7 cellular contexts compared by ENCODE assay signal in genomic region chr9:128912270-128912853, GRCh38.
DNase-seq lines count a peak whose midpoint lies in the region; ATAC-seq lines count a peak whose summit lies in the region.

No MANE protein-coding gene starts in this region.

- no peak for ATAC-seq in HG03097 (IDR thresholded peaks at IDR 0.05; ENCODE audit: low FRiP score, unreplicated experiment)

- peaks cover 11% of the 10 kb centered on the region for H3K36me3 Mint-ChIP-seq in activated naive CD8-positive, alpha-beta T cell
- H3K36me3 Mint-ChIP-seq in stimulated activated naive CD8-positive, alpha-beta T cell treated with anti-CD3 and anti-CD28 coated beads, Interleukin-15, Interleukin-2, amounts not matched to agents 100 ng/mL and 50 ng/mL, for 24 hours (ENCODE audit: low read depth) = peaks cover 44% of the 10 kb centered on the region

- no peaks in the 10 kb centered on the region for H3K27me3 ChIP-seq in iPS-18a (ENCODE audit: control insufficient read depth, insufficient read depth, low read length)

- H3K27ac ChIP-seq in iPS-18a (ENCODE audit: low read length) = peak overlapping the region; percentile 33

- no peaks in the 10 kb centered on the region for H3K9me3 ChIP-seq in iPS-18a (ENCODE audit: control insufficient read depth, low read depth, low read length)

- DNase-seq in HS-5 (ENCODE audit: low read depth) = peak; percentile 80
- no peak for DNase-seq in SHP77 (lab: John Stamatoyannopoulos, UW)
- DNase-seq in RKO (ENCODE audit: low spot score) = no peak

- peak overlapping the region; percentile 69 for H3K27ac Mint-ChIP-seq in activated naive CD8-positive, alpha-beta T cell
- peak overlapping the region; percentile 64 for H3K27ac Mint-ChIP-seq in stimulated activated naive CD8-positive, alpha-beta T cell treated with anti-CD3 and anti-CD28 coated beads, Interleukin-15, Interleukin-2, amounts not matched to agents 100 ng/mL and 50 ng/mL, for 24 hours

- no peaks in the 10 kb centered on the region for H3K9me3 Mint-ChIP-seq in activated naive CD8-positive, alpha-beta T cell (ENCODE audit: low read depth)
- no peaks in the 10 kb centered on the region for H3K9me3 Mint-ChIP-seq in stimulated activated naive CD8-positive, alpha-beta T cell treated with anti-CD3 and anti-CD28 coated beads, Interleukin-15, Interleukin-2, amounts not matched to agents 100 ng/mL and 50 ng/mL, for 24 hours

- H3K4me1 Mint-ChIP-seq in activated naive CD8-positive, alpha-beta T cell (ENCODE audit: low read depth) = peaks cover 47% of the 10 kb centered on the region
- H3K4me1 Mint-ChIP-seq in stimulated activated naive CD8-positive, alpha-beta T cell treated with anti-CD3 and anti-CD28 coated beads, Interleukin-15, Interleukin-2, amounts not matched to agents 100 ng/mL and 50 ng/mL, for 24 hours (ENCODE audit: low read depth) = peaks cover 56% of the 10 kb centered on the region

- peak overlapping the region; percentile 9 for H3K4me3 Mint-ChIP-seq in activated naive CD8-positive, alpha-beta T cell
- H3K4me3 Mint-ChIP-seq in stimulated activated naive CD8-positive, alpha-beta T cell treated with anti-CD3 and anti-CD28 coated beads, Interleukin-15, Interleukin-2, amounts not matched to agents 100 ng/mL and 50 ng/mL, for 24 hours = no peak overlapping the region

- H3K4me1 ChIP-seq in iPS-18a (ENCODE audit: control insufficient read depth, low read depth, low read length) = peaks cover 18% of the 10 kb centered on the region

- H3K27me3 Mint-ChIP-seq in activated naive CD8-positive, alpha-beta T cell = no peaks in the 10 kb centered on the region
- H3K27me3 Mint-ChIP-seq in stimulated activated naive CD8-positive, alpha-beta T cell treated with anti-CD3 and anti-CD28 coated beads, Interleukin-15, Interleukin-2, amounts not matched to agents 100 ng/mL and 50 ng/mL, for 24 hours = no peaks in the 10 kb centered on the region

- H3K36me3 ChIP-seq in iPS-18a (ENCODE audit: control insufficient read depth, low read depth, low read length) = peaks cover 56% of the 10 kb centered on the region

- no peak overlapping the region for H3K4me3 ChIP-seq in iPS-18a (ENCODE audit: low read length)

- H3K9ac ChIP-seq in iPS-18a (ENCODE audit: low read length) = no peak overlapping the region
